1 cellular context compared by ENCODE assay signal in genomic region chr7:6395898-6396582, GRCh38.
A peak's percentile ranks its signal among the peaks of the same experiment; 100 is the strongest.
TF ChIP-seq lines count a peak whose summit lies in the region.

No MANE protein-coding gene starts in this region.

TF ChIP-seq in GM12878, 131 proteins besides CTCF, POLR2A, EP300 and RAD21 (continued from another document):
- TF ChIP-seq ATF3 (IDR thresholded peaks at IDR 0.05; ENCODE audit: borderline replicate concordance, extremely low read depth, low read depth, low read length) (no peak), USF1 (IDR thresholded peaks at IDR 0.05; ENCODE audit: borderline replicate concordance, extremely low read length, insufficient read depth, low read depth, low read length) (peak; percentile 13), CEBPB (IDR thresholded peaks at IDR 0.05; ENCODE audit: borderline replicate concordance in 1 of 2, low read depth in 2 of 2, low read length in 2 of 2) (no peak), KAT2A (conservative IDR thresholded peaks at IDR 0.05; ENCODE audit: control insufficient read depth, low read depth, low read length) (no peak), ATF7 (IDR thresholded peaks at IDR 0.05; ENCODE audit: low read depth) (no peak)
